ENCODE assay signal across 8 cellular contexts in the genomic region with DNA sequence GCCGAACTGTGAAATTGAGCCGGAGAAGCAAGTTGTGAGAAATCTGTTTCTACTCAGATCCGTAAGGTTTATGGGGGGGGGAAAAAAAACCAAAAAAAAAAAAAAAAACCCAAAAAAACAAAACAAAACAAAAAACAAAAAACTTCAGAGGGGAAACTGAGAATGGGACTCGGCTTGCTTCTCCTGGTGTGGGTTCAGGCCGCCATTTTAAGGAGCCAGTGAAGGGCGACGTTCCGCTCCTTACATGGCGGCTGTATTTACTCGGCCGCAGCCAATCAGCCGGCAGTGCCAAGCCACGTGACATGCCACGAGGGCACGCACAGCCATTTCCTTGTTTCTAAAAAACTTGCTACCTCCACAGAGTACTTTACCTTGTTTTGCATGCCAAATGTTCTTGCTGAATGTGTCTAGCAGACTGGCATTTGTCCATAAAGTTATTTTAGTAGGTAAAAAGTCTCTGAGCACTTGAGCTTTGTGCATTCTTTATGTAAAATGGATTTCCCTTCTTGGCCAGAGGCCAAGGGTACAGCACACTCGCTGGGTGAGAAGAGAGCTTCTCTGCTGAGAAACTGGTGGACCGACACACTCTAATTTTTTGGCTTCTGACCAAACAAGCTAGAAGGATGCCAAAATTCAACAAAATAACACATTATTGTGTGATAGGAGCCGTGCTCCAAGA.
DNase-seq lines count a peak whose midpoint lies in the region; ATAC-seq and TF ChIP-seq lines count a peak whose summit lies in the region.

No MANE protein-coding gene starts in this region.

- H3K36me3 ChIP-seq in naive thymus-derived CD4-positive, alpha-beta T cell (ENCODE audit: control insufficient read depth in 2 of 3, insufficient read depth in 3 of 3, low read length in 3 of 3) = no peaks in the 10 kb centered on the region

- H3K27me3 ChIP-seq in naive thymus-derived CD4-positive, alpha-beta T cell (ENCODE audit: control insufficient read depth in 2 of 2, insufficient read depth in 2 of 2, low read length in 2 of 2) = no peaks in the 10 kb centered on the region

- H3K9me3 ChIP-seq in naive thymus-derived CD4-positive, alpha-beta T cell (ENCODE audit: control insufficient read depth in 2 of 3, low read length in 3 of 3) = no peaks in the 10 kb centered on the region

- no peaks in the 10 kb centered on the region for H3K4me1 Mint-ChIP-seq in activated naive CD8-positive, alpha-beta T cell treated with anti-CD3 and anti-CD28 coated beads, Interleukin-2, amount 50 U/mL, for 24 hours
- H3K4me1 Mint-ChIP-seq in naive thymus-derived CD4-positive, alpha-beta T cell = peaks cover 0 to 6% (median 5%) of the 10 kb centered on the region in 7 donors

- no peaks in the 10 kb centered on the region for H3K9me3 Mint-ChIP-seq in activated naive CD8-positive, alpha-beta T cell treated with anti-CD3 and anti-CD28 coated beads, Interleukin-2, amount 50 U/mL, for 24 hours
- H3K9me3 Mint-ChIP-seq in naive thymus-derived CD4-positive, alpha-beta T cell = no peaks in the 10 kb centered on the region

- no peak for ATAC-seq in GM21390 (IDR thresholded peaks at IDR 0.05; ENCODE audit: unreplicated experiment)
- ATAC-seq in activated naive CD8-positive, alpha-beta T cell treated with anti-CD3 and anti-CD28 coated beads, Interleukin-2, amount 50 U/mL, for 24 hours = no peak
- no peak for ATAC-seq in naive thymus-derived CD4-positive, alpha-beta T cell

- H3K4me3 ChIP-seq in astrocyte of the cerebellum (ENCODE audit: low read depth, low read length) (peak overlapping the region; percentile 29), skin epidermis (peak overlapping the region in 5 of 7 experiments; percentile 11 to 21 (median 13))
- H3K4me3 ChIP-seq in naive thymus-derived CD4-positive, alpha-beta T cell (ENCODE audit: low read length) = no peak overlapping the region

- CTCF ChIA-PET in naive thymus-derived CD4-positive, alpha-beta T cell (lab: Charles Lee) = interaction anchor here (0.6 kb wide), 1 partner anchor 668 kb away, joined by 4 read pairs; no protein-coding TSS in a partner anchor

- H3K4me3 Mint-ChIP-seq in activated naive CD8-positive, alpha-beta T cell treated with anti-CD3 and anti-CD28 coated beads, Interleukin-2, amount 50 U/mL, for 24 hours = no peak overlapping the region
- peak overlapping the region in 1 of 10 donors; percentile 3 for H3K4me3 Mint-ChIP-seq in naive thymus-derived CD4-positive, alpha-beta T cell

- peak overlapping the region; percentile 9 to 90 (median 81) for H3K27ac ChIP-seq in skin epidermis
- no peak overlapping the region for H3K27ac ChIP-seq in naive thymus-derived CD4-positive, alpha-beta T cell (ENCODE audit: low read depth, low read length)

- no peaks in the 10 kb centered on the region for H3K27me3 Mint-ChIP-seq in activated naive CD8-positive, alpha-beta T cell treated with anti-CD3 and anti-CD28 coated beads, Interleukin-2, amount 50 U/mL, for 24 hours
- peaks cover 0 to 12% (median 0%) of the 10 kb centered on the region in 5 donors for H3K27me3 Mint-ChIP-seq in naive thymus-derived CD4-positive, alpha-beta T cell

- POLR2A ChIA-PET in naive thymus-derived CD4-positive, alpha-beta T cell (lab: Charles Lee) = no interaction called here

- DNase-seq in NAMALWA (ENCODE audit: low spot score) (peak; percentile 96), astrocyte of the cerebellum (ENCODE audit: low read depth) (peak; percentile 81), hepatic stellate cell (ENCODE audit: low spot score) (peak; percentile 45), SKM-1 treated with dmso at 0.1 percent for 144 hours (lab: John Stamatoyannopoulos, UW; ENCODE audit: unreplicated experiment) (no peak)
- DNase-seq in activated naive CD8-positive, alpha-beta T cell treated with anti-CD3 and anti-CD28 coated beads, Interleukin-2, amount 50 U/mL, for 24 hours = no peak
- DNase-seq in naive thymus-derived CD4-positive, alpha-beta T cell = no peak

- TF ChIP-seq CTCF in astrocyte of the cerebellum (IDR thresholded peaks at IDR 0.05; ENCODE audit: low read depth, low read length, missing control alignments) = no peak

- no peaks in the 10 kb centered on the region for H3K4me1 ChIP-seq in naive thymus-derived CD4-positive, alpha-beta T cell (ENCODE audit: control insufficient read depth in 2 of 2, insufficient read depth in 2 of 2, low read length in 2 of 2)

- intact Hi-C loops in naive thymus-derived CD4-positive, alpha-beta T cell (cut with micrococcal nuclease) = no loop called here

- H3K27ac Mint-ChIP-seq in activated naive CD8-positive, alpha-beta T cell treated with anti-CD3 and anti-CD28 coated beads, Interleukin-2, amount 50 U/mL, for 24 hours = no peak overlapping the region
- no peak overlapping the region for H3K27ac Mint-ChIP-seq in naive thymus-derived CD4-positive, alpha-beta T cell

- in situ Hi-C loops in astrocyte of the cerebellum (cut with HindIII; ENCODE audit: low sequenced_read_pairs) = no loop called here

- H3K36me3 Mint-ChIP-seq in activated naive CD8-positive, alpha-beta T cell treated with anti-CD3 and anti-CD28 coated beads, Interleukin-2, amount 50 U/mL, for 24 hours (ENCODE audit: low read depth) = no peaks in the 10 kb centered on the region
- H3K36me3 Mint-ChIP-seq in naive thymus-derived CD4-positive, alpha-beta T cell = no peaks in the 10 kb centered on the region

Comparison
In these comparisons a context has a peak if more than half of its experiments do, and no peak if none do; other contexts are left out.
1. DNase-seq: peak in NAMALWA (single experiment), astrocyte of the cerebellum (single experiment) and hepatic stellate cell (single experiment); none in SKM-1 treated with dmso at 0.1 percent for 144 hours (single experiment), activated naive CD8-positive, alpha-beta T cell treated with anti-CD3 and anti-CD28 coated beads, Interleukin-2, amount 50 U/mL, for 24 hours (single experiment) and naive thymus-derived CD4-positive, alpha-beta T cell (0 of 9).